ENCODE assay signal across 1 cellular context in genomic region chr6:31857774-31858173, GRCh38.
TF ChIP-seq lines count a peak whose summit lies in the region.
"Not testable (repeated sequence)": the region's sequence is repeated elsewhere in the genome, so short reads cannot be mapped to it uniquely, and the experiment has no call there.

No MANE protein-coding gene starts in this region.

TF ChIP-seq in K562, 482 proteins besides CTCF, POLR2A, EP300 and RAD21:
- TF ChIP-seq ZNF395 (CRISPR knock-in tag; IDR thresholded peaks at IDR 0.05): 0 out of 2 replicates have a peak, but pooled peaks have one; percentile 25
- not testable (repeated sequence) for TF ChIP-seq ATF3 (IDR thresholded peaks at IDR 0.05)
- TF ChIP-seq ATF3 (CRISPR knock-in tag; conservative IDR thresholded peaks at IDR 0.05): 0 out of 2 replicates have a peak, but pooled peaks have one; percentile 54
- 0 out of 2 replicates have a peak, but pooled peaks have one; percentile 31 for TF ChIP-seq EGR1 (conservative IDR thresholded peaks at IDR 0.05)
- peak; percentile 61; the same call in 1 of the 2 replicates for TF ChIP-seq STAT6 (CRISPR knock-in tag; IDR thresholded peaks at IDR 0.05)
